In genomic region chr7:36860679-36861078, GRCh38 we compare ENCODE assay signal across 20 cellular contexts.
"Had no signal": no experiment of that assay in that cellular context is flagged by ENCODE, and none has a peak within 500 bp of the region (broad histone marks: within the 10 kb centered on the region; RNA-seq: fewer than 3 reads in every experiment).

No MANE protein-coding gene starts in this region.

- ATAC-seq: foreskin keratinocyte, gastrocnemius medialis, heart right ventricle, left cardiac atrium, left lung, left ventricle myocardium superior, lower lobe of right lung, mucosa of descending colon had no signal

- FAIRE-seq: colon, endothelial cell of umbilical vein, keratinocyte had no signal

- DNase-seq: dermis blood vessel endothelial cell; dorsolateral prefrontal cortex; effector CD4-positive, alpha-beta T cell; effector memory CD4-positive, alpha-beta T cell; foreskin keratinocyte; gastrocnemius medialis; glutamatergic neuron; head of caudate nucleus; heart right ventricle; hippocampal formation; left cardiac atrium; left lung; left ventricle myocardium superior; lower lobe of right lung; mesenchymal stem cell; mucosa of descending colon; naive B cell had no signal
